31 cellular contexts compared by ENCODE assay signal in the genomic region with DNA sequence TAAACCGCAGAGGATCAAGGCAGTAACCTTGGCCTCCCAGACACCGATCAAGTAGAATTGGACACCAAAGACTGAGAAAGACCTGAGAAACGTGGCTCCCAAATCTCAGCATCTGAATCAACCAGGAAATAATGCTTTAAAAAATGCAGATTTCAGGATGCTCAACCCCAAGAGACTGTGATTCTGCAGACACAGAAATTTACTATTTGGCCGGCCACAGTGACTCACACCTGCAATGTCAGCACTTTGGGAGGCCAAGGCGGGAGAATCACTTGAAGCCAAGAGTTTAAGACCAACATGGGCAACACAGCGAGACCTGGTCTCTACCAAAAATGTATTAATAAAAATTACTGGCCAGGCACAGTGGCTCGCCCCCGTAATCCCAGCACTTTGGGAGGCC.
"Had no signal": no experiment of that assay in that cellular context is flagged by ENCODE, and none has a peak within 500 bp of the region (broad histone marks: within the 10 kb centered on the region; RNA-seq: fewer than 3 reads in every experiment).

No MANE protein-coding gene starts in this region.

- H3K27ac ChIP-seq: brain microvascular endothelial cell, cardiac muscle cell, KMS-11, SJSA1 had no signal

- H3K27me3 ChIP-seq: brain microvascular endothelial cell, MG63, SJSA1 had no signal

- ATAC-seq: activated CD8-positive, alpha-beta memory T cell treated with anti-CD3 and anti-CD28 coated beads, Interleukin-2, amount 10 ng/mL, durations not matched to agents 7 days and 5 days; activated naive CD4-positive, alpha-beta T cell treated with anti-CD3 and anti-CD28 coated beads, Interleukin-2, amount 50 U/mL, for 72 hours; Panc1; SK-N-SH treated with all-trans-retinoic acid at 6 μM for 48 hours; WTC11 had no signal

- DNase-seq: activated CD4-positive, alpha-beta T cell treated with anti-CD3 and anti-CD28 coated beads for 48 hours; activated CD4-positive, alpha-beta T cell treated with anti-CD3 and anti-CD28 coated beads, Interleukin-2, amount 50 U/mL, for 4 hours; activated CD4-positive, CD25-positive, alpha-beta regulatory T cell treated with anti-CD3 and anti-CD28 coated beads, Interleukin-2, amount 50 U/mL, for 72 hours; activated CD8-positive, alpha-beta memory T cell treated with anti-CD3 and anti-CD28 coated beads, Interleukin-2, amount 10 ng/mL, durations not matched to agents 7 days and 5 days; activated effector memory CD4-positive, alpha-beta T cell treated with Interleukin-2 at 50 U/mL for 16 hours; activated naive CD4-positive, alpha-beta T cell treated with Interleukin-2 at 50 U/mL for 16 hours; activated T-cell treated with anti-CD3 and anti-CD28 coated beads, Interleukin-2, amount 50 U/mL, for 24 hours; amygdala; brain microvascular endothelial cell; MG63; MV-4-11; NCI-H1092 treated with DMSO at 0.1 percent for 48 hours; NCI-H1417 treated with DMSO at 0.1 percent for 48 hours; NCI-H1694; NCI-H2029; NCI-H2107; NCI-H2171 treated with DMSO at 0.1 percent for 48 hours; NCI-H345; NCI-H510A; NCI-H526 treated with DMSO at 0.1 percent for 48 hours; NCI-H82; NK-92 treated with Interleukin-12 subunit alpha and Interleukin-12 subunit beta, amount 100 ng/mL, for 24 hours; OCI-M1; SHP77 had no signal

- H3K9ac ChIP-seq: KMS-11 had no signal

- H3K9me3 ChIP-seq: MG63, SJSA1 had no signal

- H3K36me3 ChIP-seq: brain microvascular endothelial cell, cardiac muscle cell, SJSA1 had no signal

- H3K4me3 ChIP-seq: cardiac muscle cell, MG63, SJSA1 had no signal

- H3K4me2 ChIP-seq: KMS-11 had no signal
